In genomic region chr10:125595911-125596310, GRCh38 we compare ENCODE assay signal across 28 cellular contexts.
"Had no signal": no experiment of that assay in that cellular context is flagged by ENCODE, and none has a peak within 500 bp of the region (broad histone marks: within the 10 kb centered on the region; RNA-seq: fewer than 3 reads in every experiment).

No MANE protein-coding gene starts in this region.

- H3K36me3 Mint-ChIP-seq: stimulated activated naive B cell treated with anti-CD40 and anti-IgM and Interleukin-4, amounts not matched to agents 10 μg/mL and 1 μg/mL and 100 μg/mL, for 72 hours; type B pancreatic cell had no signal

- H3K4me3 Mint-ChIP-seq: naive thymus-derived CD8-positive, alpha-beta T cell; natural killer cell treated with Interleukin-12 subunit alpha and Interleukin-12 subunit beta and Interleukin-15 and Interleukin-18, amount 100 ng/mL, for 72 hours; nephron progenitor cell; neural crest cell; stimulated activated effector memory CD8-positive, alpha-beta T cell treated with anti-CD3 and anti-CD28 coated beads, Interleukin-12 subunit alpha, Interleukin-12 subunit beta, amount 100 ng/mL, for 72 hours; stimulated activated naive B cell treated with anti-CD40 and anti-IgM and Interleukin-4, amounts not matched to agents 10 μg/mL and 1 μg/mL and 100 μg/mL, for 72 hours; stimulated activated naive CD8-positive, alpha-beta T cell treated with anti-CD3 and anti-CD28 coated beads, Interleukin-15, Interleukin-2, amounts not matched to agents 100 ng/mL and 50 ng/mL, for 24 hours; type B pancreatic cell had no signal

- H3K4me1 ChIP-seq: pancreas, prostate gland, right atrium auricular region, right lobe of liver, sigmoid colon, stomach, thyroid gland, transverse colon, upper lobe of right lung, uterus had no signal

- ATAC-seq: naive thymus-derived CD8-positive, alpha-beta T cell; natural killer cell treated with Interleukin-12 subunit alpha and Interleukin-12 subunit beta and Interleukin-15 and Interleukin-18, amount 100 ng/mL, for 72 hours; pancreas; right lobe of liver; stimulated activated effector memory CD8-positive, alpha-beta T cell treated with anti-CD3 and anti-CD28 coated beads, Interleukin-12 subunit alpha, Interleukin-12 subunit beta, amount 100 ng/mL, for 72 hours; stimulated activated naive B cell treated with anti-CD40 and anti-IgM and Interleukin-4, amounts not matched to agents 10 μg/mL and 1 μg/mL and 100 μg/mL, for 72 hours; upper lobe of right lung had no signal

- H3K27ac ChIP-seq: neutrophil, pancreas, prostate gland, right atrium auricular region, right lobe of liver, sigmoid colon, stomach, thoracic aorta, thyroid gland, transverse colon, upper lobe of right lung, uterus had no signal

- DNase-seq: naive thymus-derived CD8-positive, alpha-beta T cell; nephron progenitor cell; nucleus accumbens; pancreas; retina; right lobe of liver; sigmoid colon; small intestine; stimulated activated CD4-positive, alpha-beta T cell treated with anti-CD3 and anti-CD28 coated beads, Interleukin-15, amount 100 ng/mL, for 24 hours; stimulated activated CD4-positive, alpha-beta T cell treated with anti-CD3 and anti-CD28 coated beads, Interleukin-2, amount 100 ng/mL, for 24 hours; stimulated activated CD4-positive, alpha-beta T cell treated with anti-CD3 and anti-CD28 coated beads, Interleukin-2, amount 100 ng/mL, for 48 hours; stimulated activated CD4-positive, alpha-beta T cell treated with anti-CD3 and anti-CD28 coated beads, Interleukin-4, amount 100 ng/mL, for 24 hours; stimulated activated naive B cell treated with anti-CD40 and anti-IgM and Interleukin-4, amounts not matched to agents 10 μg/mL and 1 μg/mL and 100 μg/mL, for 72 hours; stimulated activated naive CD4-positive, alpha-beta T cell treated with Interleukin-2 at 50 U/mL for 16 hours; stomach; thyroid gland; transverse colon; upper lobe of right lung; uterus had no signal

- H3K27ac Mint-ChIP-seq: natural killer cell treated with Interleukin-12 subunit alpha and Interleukin-12 subunit beta and Interleukin-15 and Interleukin-18, amount 100 ng/mL, for 72 hours; nephron progenitor cell; stimulated activated effector memory CD8-positive, alpha-beta T cell treated with anti-CD3 and anti-CD28 coated beads, Interleukin-12 subunit alpha, Interleukin-12 subunit beta, amount 100 ng/mL, for 72 hours; stimulated activated naive B cell treated with anti-CD40 and anti-IgM and Interleukin-4, amounts not matched to agents 10 μg/mL and 1 μg/mL and 100 μg/mL, for 72 hours; stimulated activated naive CD8-positive, alpha-beta T cell treated with anti-CD3 and anti-CD28 coated beads, Interleukin-15, Interleukin-2, amounts not matched to agents 100 ng/mL and 50 ng/mL, for 24 hours; type B pancreatic cell had no signal

- H3K27me3 ChIP-seq: neutrophil, pancreas, right atrium auricular region, right lobe of liver, sigmoid colon, stomach, thyroid gland, transverse colon, upper lobe of right lung, uterus had no signal

- H3K36me3 ChIP-seq: neutrophil, pancreas, prostate gland, right atrium auricular region, right lobe of liver, sigmoid colon, stomach, thoracic aorta, thyroid gland, transverse colon, upper lobe of right lung, uterus had no signal

- H3K4me1 Mint-ChIP-seq: nephron progenitor cell; neural crest cell; stimulated activated effector memory CD8-positive, alpha-beta T cell treated with anti-CD3 and anti-CD28 coated beads, Interleukin-12 subunit alpha, Interleukin-12 subunit beta, amount 100 ng/mL, for 72 hours had no signal

- H3K4me3 ChIP-seq: pancreas, prostate gland, right atrium auricular region, right lobe of liver, sigmoid colon, stomach, thoracic aorta, thyroid gland, transverse colon, upper lobe of right lung, uterus had no signal

- H3K9me3 ChIP-seq: neutrophil, pancreas, prostate gland, right lobe of liver, thyroid gland, upper lobe of right lung, uterus had no signal
